In the genomic region with DNA sequence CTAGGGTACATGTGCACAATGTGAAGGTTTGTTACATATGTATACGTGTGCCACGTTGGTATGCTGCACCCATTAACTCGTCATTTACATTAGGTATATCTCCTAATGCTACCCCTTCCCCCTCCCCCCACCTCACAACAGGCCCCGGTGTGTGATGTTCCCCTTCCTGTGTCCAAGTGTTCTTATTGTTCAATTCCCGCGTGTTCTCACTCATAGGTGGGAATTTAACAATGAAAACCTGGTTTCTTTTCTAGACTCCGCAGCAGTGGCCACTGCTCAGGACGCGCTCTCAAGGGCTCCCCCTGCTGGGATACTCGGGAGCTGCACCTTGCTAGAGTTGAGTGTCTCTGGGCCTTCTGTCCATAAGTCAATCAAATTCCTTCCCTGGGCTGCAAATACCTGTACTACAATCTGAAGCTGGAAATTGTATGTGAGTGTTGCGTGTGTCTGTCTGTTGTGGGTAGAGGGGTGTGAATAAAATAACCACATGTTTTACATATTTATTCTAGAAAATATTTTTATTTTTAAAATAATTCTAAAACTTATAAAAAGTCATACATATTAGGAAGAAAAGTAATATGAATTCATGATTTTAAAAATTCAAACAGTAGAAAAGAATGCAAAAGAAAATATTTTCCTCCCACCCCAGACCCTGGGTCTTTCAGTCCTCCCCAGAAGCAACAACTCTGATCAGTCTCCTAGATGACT, we compare ENCODE assay signal across 8 cellular contexts. TPM values are rescaled to one million over a fixed set of nuclear protein-coding genes. Genes with fewer than 3 reads are reported as not detected.
A peak's percentile ranks its signal among the peaks of the same experiment; 100 is the strongest.
DNase-seq lines count a peak whose midpoint lies in the region; ATAC-seq, FAIRE-seq and TF ChIP-seq lines count a peak whose summit lies in the region.

No MANE protein-coding gene starts in this region.

- intact Hi-C loops in mucosa of descending colon (cut with DNase I, micrococcal nuclease), result loop anchor here in 1 of 2 donors (5.0 kb wide), 1 partner anchor 145 kb away; no protein-coding TSS in a partner anchor

- H3K9me3 ChIP-seq in mucosa of descending colon, result no peaks in the 10 kb centered on the region

- ATAC-seq in mucosa of descending colon (peak; percentile 98), HG02870 (IDR thresholded peaks at IDR 0.05; ENCODE audit: unreplicated experiment) (no peak)

- DNase-seq in EH (ENCODE audit: low read depth), result peak; percentile 81
- peak; percentile 82 for DNase-seq in HT1080 (ENCODE audit: low read depth)
- peak; percentile 56 to 73 for DNase-seq in NOMO-1 (lab: John Stamatoyannopoulos, UW; ENCODE audit: unreplicated experiment in 2 of 2)
- peak; percentile 75 to 97 (median 97) for DNase-seq in activated CD8-positive, alpha-beta memory T cell treated with anti-CD3 and anti-CD28 coated beads for 48 hours (ENCODE audit: low read depth in 2 of 3, low spot score in 2 of 3)
- peak; percentile 83 to 97 (median 95) for DNase-seq in mucosa of descending colon
- DNase-seq in stimulated activated CD8-positive, alpha-beta memory T cell treated with anti-CD3 and anti-CD28 coated beads, Interleukin-2, amount 100 ng/mL, for 48 hours (ENCODE audit: low read depth in 2 of 2), result peak; percentile 85 to 93

- H3K36me3 ChIP-seq in mucosa of descending colon (ENCODE audit: low read depth), result no peaks in the 10 kb centered on the region

- TF ChIP-seq CTCF in mucosa of descending colon (IDR thresholded peaks at IDR 0.05), result peak; percentile 98

- FAIRE-seq in endometrium (lab: Jason Lieb, UNC), result peak; percentile 54

- no peaks in the 10 kb centered on the region for H3K4me1 ChIP-seq in mucosa of descending colon (ENCODE audit: low read depth)

- no peak overlapping the region for H3K4me3 ChIP-seq in mucosa of descending colon

RNA-seq across cellular contexts. Expression of gene CEP250, which starts 8.2 kb away (rescaled TPM):
- 45.9 and 51.7 TPM in 2 replicates for total RNA-seq in HT1080 (2014; rRNA removed; shearing (Covaris generic))
- polyA plus RNA-seq in HT1080 (2015; cell fraction: cytosol; rRNA removed), result 13.9 and 18.0 TPM in 2 replicates
- 46.5 and 55.7 TPM in 2 replicates for polyA plus RNA-seq in HT1080 (2015; cell fraction: nucleus; rRNA removed)
- 10 to 100 TPM; 18.1 to 37.8 (median 27.3) TPM for total RNA-seq in mucosa of descending colon

RNA-seq across cellular contexts. Expression of gene GDF5, which starts 9.2 kb away (rescaled TPM):
- 0.10 TPM in 2 replicates for total RNA-seq in HT1080 (2014; rRNA removed; shearing (Covaris generic))
- 0.29 and 0.41 TPM in 2 replicates for polyA plus RNA-seq in HT1080 (2015; cell fraction: cytosol; rRNA removed)
- polyA plus RNA-seq in HT1080 (2015; cell fraction: nucleus; rRNA removed), result 0.17 and 0.55 TPM in 2 replicates
- total RNA-seq in mucosa of descending colon, result 1 to 10 TPM in 1 of 3 donors, under 1 TPM in 1, not detected in 1; 0.24 to 2.3 TPM

RNA-seq across cellular contexts. Expression of gene UQCC1, which starts 35.5 kb away (rescaled TPM):
- 55.7 and 58.1 TPM in 2 replicates for total RNA-seq in HT1080 (2014; rRNA removed; shearing (Covaris generic))
- 45.1 and 49.3 TPM in 2 replicates for polyA plus RNA-seq in HT1080 (2015; cell fraction: cytosol; rRNA removed)
- polyA plus RNA-seq in HT1080 (2015; cell fraction: nucleus; rRNA removed), result 123 and 145 TPM in 2 replicates
- 10 to 100 TPM; 43.7 to 88.4 (median 67.9) TPM for total RNA-seq in mucosa of descending colon
